In genomic region chr17:39643271-39643670, GRCh38 we compare ENCODE assay signal across 18 cellular contexts. TPM values are rescaled to one million over a fixed set of nuclear protein-coding genes. Genes with fewer than 3 reads are reported as not detected.
DNase-seq lines count a peak whose midpoint lies in the region; ATAC-seq and TF ChIP-seq lines count a peak whose summit lies in the region.
"Had no signal": no experiment of that assay in that cellular context is flagged by ENCODE, and none has a peak within 500 bp of the region (broad histone marks: within the 10 kb centered on the region; RNA-seq: fewer than 3 reads in every experiment).

No MANE protein-coding gene starts in this region.

- CTCF ChIA-PET in activated CD4-positive, alpha-beta T cell treated with anti-CD3 and anti-CD28 coated beads for 36 hours (lab: Charles Lee): interaction anchor here (0.7 to 1.7 kb wide), 6 partner anchors 9 to 94 kb away, joined by 3 to 7 read pairs (median 4); no protein-coding TSS in a partner anchor
- CTCF ChIA-PET in IMR-90 (lab: Yijun Ruan, JAX): interaction anchor here (1.0 kb wide), 1 partner anchor 20 kb away, joined by 3 read pairs; no protein-coding TSS in a partner anchor

- peak overlapping the region in 1 of 2 experiments; percentile 29; a peak in 1 of 4 replicates for H4K8ac ChIP-seq in IMR-90 (ENCODE audit: low read depth in 2 of 2, low read length in 2 of 2)

- peaks cover 15% of the 10 kb centered on the region for H3K4me1 ChIP-seq in IMR-90 (ENCODE audit: control insufficient read depth, insufficient read depth, low read length)

- H3K4me3 Mint-ChIP-seq in activated CD4-positive, alpha-beta T cell treated with anti-CD3 and anti-CD28 coated beads for 36 hours: no peak overlapping the region
- H3K4me3 Mint-ChIP-seq in naive thymus-derived CD8-positive, alpha-beta T cell: peak overlapping the region in 2 of 10 donors; percentile 11 to 12

- no peak overlapping the region for H2BK20ac ChIP-seq in IMR-90 (ENCODE audit: low read depth, low read length)

- H3K4me1 Mint-ChIP-seq in activated CD4-positive, alpha-beta T cell treated with anti-CD3 and anti-CD28 coated beads for 36 hours: peaks cover 56% of the 10 kb centered on the region
- peaks cover 48 to 80% (median 76%) of the 10 kb centered on the region in 4 donors for H3K4me1 Mint-ChIP-seq in naive thymus-derived CD8-positive, alpha-beta T cell

- H2AK5ac ChIP-seq in IMR-90 (ENCODE audit: low read depth, low read length): peak overlapping the region; percentile 52

- no TSS peak for BruUV-seq in IMR-90 (replicated peaks; lab: Mats Ljungman, UMichigan)

- in situ Hi-C loops in IMR-90 (cut with MboI; ENCODE audit: low sequenced_read_pairs) (no loop called here), astrocyte of the spinal cord (cut with HindIII; ENCODE audit: low sequenced_read_pairs) (no loop called here)

- no peak for TF ChIP-seq POLR2A in IMR-90 (IDR thresholded peaks at IDR 0.05; ENCODE audit: low read depth, low read length)

- DNase-seq in activated CD4-positive, alpha-beta T cell treated with anti-CD3 and anti-CD28 coated beads for 36 hours: no peak
- DNase-seq in activated CD4-positive, alpha-beta T cell treated with anti-CD3 and anti-CD28 coated beads, Interleukin-2, amount 50 U/mL, for 48 hours: no peak
- DNase-seq in IMR-90 (peak; percentile 34), astrocyte of the spinal cord (ENCODE audit: low read depth, low spot score) (peak; percentile 34), HPDE6-E6E7 (ENCODE audit: extremely low spot score) (no peak), HCEC 1CT (no peak), anterior cingulate cortex (lab: John Stamatoyannopoulos, UW) (no peak)
- no peak for DNase-seq in naive thymus-derived CD8-positive, alpha-beta T cell
- DNase-seq: DMS 273 treated with DMSO at 0.1 percent for 48 hours; effector memory CD4-positive, alpha-beta T cell; KG1; left cardiac atrium; NCI-H1694 treated with DMSO at 0.1 percent for 48 hours; NCI-H748 treated with DMSO at 0.1 percent for 48 hours; WERI-Rb-1 had no signal

- no peak overlapping the region for H3K9ac ChIP-seq in IMR-90 (ENCODE audit: low read depth, low read length)

- no peak overlapping the region for H3K27ac ChIP-seq in IMR-90 (ENCODE audit: insufficient read depth, low read length)
- H3K27ac ChIP-seq: 22Rv1, WERI-Rb-1 had no signal

- no peaks in the 10 kb centered on the region for H3K27me3 Mint-ChIP-seq in activated CD4-positive, alpha-beta T cell treated with anti-CD3 and anti-CD28 coated beads for 36 hours
- no peaks in the 10 kb centered on the region for H3K27me3 Mint-ChIP-seq in naive thymus-derived CD8-positive, alpha-beta T cell

- peak overlapping the region; percentile 23 for H2AK9ac ChIP-seq in IMR-90 (replicated peaks; ENCODE audit: low read depth, low read length, poor library complexity)

- no peak for TF ChIP-seq RAD21 in IMR-90 (IDR thresholded peaks at IDR 0.05; ENCODE audit: low read length)

- H3K4me2 ChIP-seq in IMR-90 (ENCODE audit: low read depth, low read length): no peak overlapping the region

- H3K79me1 ChIP-seq in IMR-90 (ENCODE audit: low read depth in 1 of 2, low read length in 2 of 2): peaks cover 34 to 88% of the 10 kb centered on the region in 2 experiments

- H3K27me3 ChIP-seq in IMR-90 (ENCODE audit: control insufficient read depth, insufficient read depth, low read length): no peaks in the 10 kb centered on the region

- POLR2A ChIA-PET in activated CD4-positive, alpha-beta T cell treated with anti-CD3 and anti-CD28 coated beads for 36 hours (lab: Charles Lee): no interaction called here
- POLR2A ChIA-PET in IMR-90 (lab: Charles Lee; ENCODE audit: unreplicated experiment): no interaction called here
- POLR2A ChIA-PET in naive thymus-derived CD8-positive, alpha-beta T cell (lab: Charles Lee): interaction anchor here (0.6 to 2.1 kb wide), 5 partner anchors 9 to 157 kb away, joined by 3 to 6 read pairs (median 4); partner anchors contain the start of gene TCAP

- peak; percentile 19 for ATAC-seq in activated CD4-positive, alpha-beta T cell treated with anti-CD3 and anti-CD28 coated beads for 36 hours
- peak; percentile 67 for ATAC-seq in IMR-90 (ENCODE audit: low read depth)
- no peak for ATAC-seq in naive thymus-derived CD8-positive, alpha-beta T cell

- no peaks in the 10 kb centered on the region for H3K9me3 ChIP-seq in IMR-90 (ENCODE audit: control insufficient read depth, insufficient read depth, low read length)

- H3K9me1 ChIP-seq in IMR-90 (ENCODE audit: insufficient read depth, low read length): peaks cover 36% of the 10 kb centered on the region

- peak overlapping the region; percentile 4 for H3K27ac Mint-ChIP-seq in activated CD4-positive, alpha-beta T cell treated with anti-CD3 and anti-CD28 coated beads for 36 hours
- H3K27ac Mint-ChIP-seq in naive thymus-derived CD8-positive, alpha-beta T cell: peak overlapping the region in 6 of 10 donors; percentile 17 to 73 (median 56)

- dilution Hi-C loops in IMR-90 (cut with HindIII; ENCODE audit: low sequenced_read_pairs, unreplicated experiment): no loop called here

- no peak overlapping the region for H2AFZ ChIP-seq in IMR-90 (replicated peaks; ENCODE audit: low read length, poor library complexity)

- H4K5ac ChIP-seq in IMR-90 (ENCODE audit: low read depth, low read length): no peak overlapping the region

- no peak overlapping the region for H2BK15ac ChIP-seq in IMR-90 (ENCODE audit: low read depth, low read length)

- no peak overlapping the region for H2BK120ac ChIP-seq in IMR-90 (ENCODE audit: low read depth, low read length)

- H3K18ac ChIP-seq in IMR-90 (ENCODE audit: low read depth, low read length): no peak overlapping the region

- H2BK5ac ChIP-seq in IMR-90 (ENCODE audit: low read depth, low read length, poor library complexity, severe bottlenecking): no peak overlapping the region

- H3K23ac ChIP-seq in IMR-90 (ENCODE audit: low read depth, low read length): no peak overlapping the region

- TF ChIP-seq CTCF in IMR-90 (conservative IDR thresholded peaks at IDR 0.05; ENCODE audit: low read depth, low read length) (no peak), astrocyte of the spinal cord (IDR thresholded peaks at IDR 0.05; ENCODE audit: low read depth, low read length) (no peak)

- no peaks in the 10 kb centered on the region for H3K36me3 Mint-ChIP-seq in activated CD4-positive, alpha-beta T cell treated with anti-CD3 and anti-CD28 coated beads for 36 hours (ENCODE audit: low read depth)
- peaks cover 0 to 13% (median 0%) of the 10 kb centered on the region in 3 donors for H3K36me3 Mint-ChIP-seq in naive thymus-derived CD8-positive, alpha-beta T cell

- intact Hi-C loops in activated CD4-positive, alpha-beta T cell treated with anti-CD3 and anti-CD28 coated beads for 36 hours (cut with DNase I, micrococcal nuclease): no loop called here
- intact Hi-C loops in IMR-90 (cut with micrococcal nuclease): no loop called here

- peaks cover 63% of the 10 kb centered on the region for H4K20me1 ChIP-seq in IMR-90 (ENCODE audit: insufficient read depth, low read length)

- H3K56ac ChIP-seq in IMR-90 (ENCODE audit: extremely low read depth, insufficient read depth, low read length): no peak overlapping the region

- no peaks in the 10 kb centered on the region for H3K9me3 Mint-ChIP-seq in activated CD4-positive, alpha-beta T cell treated with anti-CD3 and anti-CD28 coated beads for 36 hours (ENCODE audit: low read depth)
- no peaks in the 10 kb centered on the region for H3K9me3 Mint-ChIP-seq in naive thymus-derived CD8-positive, alpha-beta T cell

- WGBS in IMR-90 (ENCODE audit: extremely low coverage in 2 of 2, insufficient read length in 1 of 2), 2 experiments: 80% methylated on average over 1 of the region's 4 CpGs; no CpG with 5 or more reads in 1 of the 2 experiments

- no peak overlapping the region for H3K4ac ChIP-seq in IMR-90 (ENCODE audit: low read depth, low read length)

- H3K4me3 ChIP-seq in IMR-90 (ENCODE audit: insufficient read depth, low read depth, low read length) (no peak overlapping the region), astrocyte of the spinal cord (ENCODE audit: low read depth, low read length) (no peak overlapping the region)

- H4K91ac ChIP-seq in IMR-90 (ENCODE audit: insufficient read depth, low read depth, low read length): no peak overlapping the region

- no peaks in the 10 kb centered on the region for H3K36me3 ChIP-seq in IMR-90 (ENCODE audit: control insufficient read depth, insufficient read depth, low read length)

- no peak overlapping the region for H3K14ac ChIP-seq in IMR-90 (replicated peaks; ENCODE audit: low read depth, low read length)

RNA-seq across cellular contexts. Expression of gene STARD3, which starts 6.3 kb away (rescaled TPM):
- total RNA-seq in activated CD4-positive, alpha-beta T cell treated with anti-CD3 and anti-CD28 coated beads for 36 hours: 10 to 100 TPM; 46.8 to 77.9 TPM
- total RNA-seq in IMR-90 (2012; rRNA removed): 8.1 and 8.6 TPM in 2 replicates
- 50.4 and 69.2 TPM in 2 replicates for polyA plus RNA-seq in IMR-90 (2012; rRNA removed)
- polyA plus RNA-seq in IMR-90 (2012; cell fraction: cytosol; rRNA removed): 35.4 and 66.2 TPM in 2 replicates
- polyA plus RNA-seq in IMR-90 (2012; cell fraction: nucleus; rRNA removed; ENCODE audit: low replicate concordance): 141 and 452 TPM in 2 replicates
- total RNA-seq in naive thymus-derived CD8-positive, alpha-beta T cell: 100 to 1,000 TPM; 154 to 167 TPM
- 10 to 100 TPM; 37.4 to 51.6 (median 43.0) TPM for polyA plus RNA-seq in naive thymus-derived CD8-positive, alpha-beta T cell

RNA-seq across cellular contexts. Expression of gene PPP1R1B, which starts 16.5 kb away (rescaled TPM):
- under 1 TPM in 1 of 2 experiments, not detected in 1; 0.18 TPM for total RNA-seq in activated CD4-positive, alpha-beta T cell treated with anti-CD3 and anti-CD28 coated beads for 36 hours
- not detected in 2 replicates for total RNA-seq in IMR-90 (2012; rRNA removed)
- not detected in 2 replicates for polyA plus RNA-seq in IMR-90 (2012; rRNA removed)
- not detected in 2 replicates for polyA plus RNA-seq in IMR-90 (2012; cell fraction: cytosol; rRNA removed)
- not detected in 2 replicates for polyA plus RNA-seq in IMR-90 (2012; cell fraction: nucleus; rRNA removed; ENCODE audit: low replicate concordance)
- not detected for total RNA-seq in naive thymus-derived CD8-positive, alpha-beta T cell
- not detected for polyA plus RNA-seq in naive thymus-derived CD8-positive, alpha-beta T cell

RNA-seq across cellular contexts. Expression of gene TCAP, which starts 21.9 kb away (rescaled TPM):
- total RNA-seq in activated CD4-positive, alpha-beta T cell treated with anti-CD3 and anti-CD28 coated beads for 36 hours: under 1 TPM; 0.82 to 0.95 TPM
- total RNA-seq in IMR-90 (2012; rRNA removed): under 0.01 TPM in 2 replicates
- 0.21 and 0.26 TPM in 2 replicates for polyA plus RNA-seq in IMR-90 (2012; rRNA removed)
- 0.03 and 0.09 TPM in 2 replicates for polyA plus RNA-seq in IMR-90 (2012; cell fraction: cytosol; rRNA removed)
- 1.2 and 3.2 TPM in 2 replicates for polyA plus RNA-seq in IMR-90 (2012; cell fraction: nucleus; rRNA removed; ENCODE audit: low replicate concordance)
- total RNA-seq in naive thymus-derived CD8-positive, alpha-beta T cell: 10 to 100 TPM in 1 of 2 experiments, 1 to 10 TPM in 1; 8.5 to 10.3 TPM
- under 1 TPM in 1 of 3 donors, not detected in 2; 0.11 TPM for polyA plus RNA-seq in naive thymus-derived CD8-positive, alpha-beta T cell

RNA-seq across cellular contexts. Expression of gene PNMT, which starts 25.0 kb away (rescaled TPM):
- not detected for total RNA-seq in activated CD4-positive, alpha-beta T cell treated with anti-CD3 and anti-CD28 coated beads for 36 hours
- total RNA-seq in IMR-90 (2012; rRNA removed): not detected in 2 replicates
- not detected in 2 replicates for polyA plus RNA-seq in IMR-90 (2012; rRNA removed)
- 0.08 TPM in 1 of 2 replicates, not detected in the other for polyA plus RNA-seq in IMR-90 (2012; cell fraction: cytosol; rRNA removed)
- not detected in 2 replicates for polyA plus RNA-seq in IMR-90 (2012; cell fraction: nucleus; rRNA removed; ENCODE audit: low replicate concordance)
- total RNA-seq in naive thymus-derived CD8-positive, alpha-beta T cell: 1 to 10 TPM in 1 of 2 experiments, under 1 TPM in 1; 0.91 to 1.2 TPM
- polyA plus RNA-seq in naive thymus-derived CD8-positive, alpha-beta T cell: under 1 TPM in 2 of 3 donors, not detected in 1; 0.43 to 0.64 TPM
- total RNA-seq: SK-MEL-5 had no signal

RNA-seq across cellular contexts. Expression of gene NEUROD2, which starts 35.6 kb away (rescaled TPM):
- total RNA-seq in activated CD4-positive, alpha-beta T cell treated with anti-CD3 and anti-CD28 coated beads for 36 hours: not detected
- not detected in 2 replicates for total RNA-seq in IMR-90 (2012; rRNA removed)
- not detected in 2 replicates for polyA plus RNA-seq in IMR-90 (2012; rRNA removed)
- not detected in 2 replicates for polyA plus RNA-seq in IMR-90 (2012; cell fraction: cytosol; rRNA removed)
- 0.03 TPM in 1 of 2 replicates, not detected in the other for polyA plus RNA-seq in IMR-90 (2012; cell fraction: nucleus; rRNA removed; ENCODE audit: low replicate concordance)
- total RNA-seq in naive thymus-derived CD8-positive, alpha-beta T cell: not detected
- polyA plus RNA-seq in naive thymus-derived CD8-positive, alpha-beta T cell: not detected
- total RNA-seq: left cardiac atrium, SK-MEL-5 had no signal
- polyA plus RNA-seq: neural cell had no signal

Comparison
In these comparisons a context has a peak if more than half of its experiments do, and no peak if none do; other contexts are left out.
1. ATAC-seq: peak in activated CD4-positive, alpha-beta T cell treated with anti-CD3 and anti-CD28 coated beads for 36 hours (single experiment) and IMR-90 (single experiment); none in naive thymus-derived CD8-positive, alpha-beta T cell (0 of 2).
2. DNase-seq: peak in IMR-90 (single experiment) and astrocyte of the spinal cord (single experiment); none in activated CD4-positive, alpha-beta T cell treated with anti-CD3 and anti-CD28 coated beads for 36 hours (single experiment), activated CD4-positive, alpha-beta T cell treated with anti-CD3 and anti-CD28 coated beads, Interleukin-2, amount 50 U/mL, for 48 hours (0 of 2), naive thymus-derived CD8-positive, alpha-beta T cell (0 of 10), HPDE6-E6E7 (single experiment), HCEC 1CT (single experiment) and anterior cingulate cortex (0 of 58).